ENCODE assay signal across 11 cellular contexts in genomic region chr17:64732336-64733006, GRCh38.
DNase-seq lines count a peak whose midpoint lies in the region; ATAC-seq and TF ChIP-seq lines count a peak whose summit lies in the region.
"Had no signal": no experiment of that assay in that cellular context is flagged by ENCODE, and none has a peak within 500 bp of the region (broad histone marks: within the 10 kb centered on the region; RNA-seq: fewer than 3 reads in every experiment).

No MANE protein-coding gene starts in this region.

- peaks cover 29% of the 10 kb centered on the region for H3K4me1 ChIP-seq in adipocyte (ENCODE audit: control insufficient read depth, insufficient read depth, low read length)
- H3K4me1 ChIP-seq in right cardiac atrium (ENCODE audit: control insufficient read depth, insufficient read depth, low read length): peaks cover 5% of the 10 kb centered on the region
- H3K4me1 ChIP-seq in smooth muscle cell (ENCODE audit: low read depth): no peaks in the 10 kb centered on the region

- CTCF ChIA-PET in GM10248 (lab: Yijun Ruan, JAX): no interaction called here

- no peaks in the 10 kb centered on the region for H3K27me3 ChIP-seq in adipocyte (replicated peaks; ENCODE audit: control insufficient read depth, insufficient read depth, low read length)
- H3K27me3 ChIP-seq in right cardiac atrium (ENCODE audit: control insufficient read depth, insufficient read depth): no peaks in the 10 kb centered on the region
- no peaks in the 10 kb centered on the region for H3K27me3 ChIP-seq in smooth muscle cell (ENCODE audit: low read depth)

- DNase-seq in HFFc6 (peak; percentile 84), adipocyte (ENCODE audit: low read depth) (peak; percentile 87), right cardiac atrium (peak; percentile 62 to 81 (median 70)), smooth muscle cell (lab: John Stamatoyannopoulos, UW; ENCODE audit: unreplicated experiment) (no peak), AML-193 (lab: John Stamatoyannopoulos, UW) (no peak), cerebellum (ENCODE audit: low spot score) (no peak), GM10248 (ENCODE audit: extremely low spot score) (no peak)
- no peak for DNase-seq in activated CD4-positive, CD25-positive, alpha-beta regulatory T cell (lab: John Stamatoyannopoulos, UW)
- DNase-seq: activated CD8-positive, alpha-beta T cell treated with anti-CD3 and anti-CD28 coated beads for 36 hours; foreskin melanocyte; OCI-M1 had no signal

- no peaks in the 10 kb centered on the region for H3K9me3 Mint-ChIP-seq in HFFc6
- H3K9me3 Mint-ChIP-seq: activated CD8-positive, alpha-beta T cell treated with anti-CD3 and anti-CD28 coated beads for 36 hours had no signal

- no peaks in the 10 kb centered on the region for H3F3A ChIP-seq in smooth muscle cell (ENCODE audit: low read depth)

- H3K27ac Mint-ChIP-seq in HFFc6: peak overlapping the region; percentile 79
- H3K27ac Mint-ChIP-seq: activated CD8-positive, alpha-beta T cell treated with anti-CD3 and anti-CD28 coated beads for 36 hours had no signal

- H3K4me3 ChIP-seq in adipocyte (ENCODE audit: low read length): peak overlapping the region; percentile 10
- no peak overlapping the region for H3K4me3 ChIP-seq in right cardiac atrium (ENCODE audit: low read length)
- H3K4me3 ChIP-seq in smooth muscle cell: no peak overlapping the region

- no peaks in the 10 kb centered on the region for H4K20me1 ChIP-seq in smooth muscle cell (ENCODE audit: low read depth)

- H3K79me2 ChIP-seq in smooth muscle cell (ENCODE audit: low read depth): no peaks in the 10 kb centered on the region

- H3K4me2 ChIP-seq in smooth muscle cell: peak overlapping the region; percentile 2

- POLR2A ChIA-PET in GM10248 (lab: Yijun Ruan, JAX): interaction anchor here (0.6 kb wide), 1 partner anchor 236 kb away, joined by 3 read pairs; no protein-coding TSS in a partner anchor

- peak overlapping the region; percentile 41 for H3K4me3 Mint-ChIP-seq in HFFc6
- H3K4me3 Mint-ChIP-seq: activated CD8-positive, alpha-beta T cell treated with anti-CD3 and anti-CD28 coated beads for 36 hours had no signal

- H2AFZ ChIP-seq in smooth muscle cell (ENCODE audit: low read depth): no peak overlapping the region

- H3K36me3 Mint-ChIP-seq in HFFc6 (ENCODE audit: low read depth): no peaks in the 10 kb centered on the region

- no peaks in the 10 kb centered on the region for H3K27me3 Mint-ChIP-seq in HFFc6 (ENCODE audit: insufficient read depth)
- H3K27me3 Mint-ChIP-seq: activated CD8-positive, alpha-beta T cell treated with anti-CD3 and anti-CD28 coated beads for 36 hours had no signal

- peak; percentile 70 to 88 for ATAC-seq in right cardiac atrium
- ATAC-seq: activated CD8-positive, alpha-beta T cell treated with anti-CD3 and anti-CD28 coated beads for 36 hours had no signal

- H3K4me1 Mint-ChIP-seq in HFFc6 (ENCODE audit: low read depth): peaks cover 87% of the 10 kb centered on the region

- H3K36me3 ChIP-seq in adipocyte (ENCODE audit: control insufficient read depth, insufficient read depth, low read length, severe bottlenecking): no peaks in the 10 kb centered on the region
- no peaks in the 10 kb centered on the region for H3K36me3 ChIP-seq in smooth muscle cell (ENCODE audit: low read depth)

- H3K27ac ChIP-seq in right cardiac atrium (ENCODE audit: low read length) (peak overlapping the region; percentile 63), smooth muscle cell (ENCODE audit: low read depth) (peak overlapping the region; percentile 58)

- TF ChIP-seq CTCF in HFFc6 (IDR thresholded peaks at IDR 0.05): peak; percentile 38
- TF ChIP-seq CTCF in smooth muscle cell (IDR thresholded peaks at IDR 0.05; ENCODE audit: borderline replicate concordance, insufficient read depth, poor library complexity, severe bottlenecking): no peak
- no peak for TF ChIP-seq CTCF in GM10248 (IDR thresholded peaks at IDR 0.05; ENCODE audit: control extremely low read depth, extremely low read depth, low read depth, missing control alignments)

- H3K9me3 ChIP-seq in adipocyte (ENCODE audit: control insufficient read depth, low read length): no peaks in the 10 kb centered on the region
- H3K9me3 ChIP-seq in right cardiac atrium (ENCODE audit: control insufficient read depth, low read length): no peaks in the 10 kb centered on the region
- no peaks in the 10 kb centered on the region for H3K9me3 ChIP-seq in smooth muscle cell (replicated peaks; ENCODE audit: low read depth)

- intact Hi-C loops in right cardiac atrium (cut with DNase I): loop anchor here in 1 of 4 donors (10.0 kb wide), 1 partner anchor 58 kb away; no protein-coding TSS in a partner anchor

- 27% methylated on average over 12 of the region's 12 CpGs for WGBS in right cardiac atrium
- WGBS in smooth muscle cell (ENCODE audit: low lambda C conversion rate): 52% methylated on average over 12 of the region's 12 CpGs

- H3K9ac ChIP-seq in adipocyte (ENCODE audit: low read length) (no peak overlapping the region), smooth muscle cell (ENCODE audit: low read depth) (no peak overlapping the region)

Comparison
In these comparisons a context has a peak if more than half of its experiments do, and no peak if none do; other contexts are left out.
1. DNase-seq: peak in HFFc6 (single experiment), adipocyte (single experiment) and right cardiac atrium (3 of 3); none in smooth muscle cell (single experiment), AML-193 (0 of 2), activated CD4-positive, CD25-positive, alpha-beta regulatory T cell (0 of 4), cerebellum (single experiment) and GM10248 (single experiment).